In the genomic region with DNA sequence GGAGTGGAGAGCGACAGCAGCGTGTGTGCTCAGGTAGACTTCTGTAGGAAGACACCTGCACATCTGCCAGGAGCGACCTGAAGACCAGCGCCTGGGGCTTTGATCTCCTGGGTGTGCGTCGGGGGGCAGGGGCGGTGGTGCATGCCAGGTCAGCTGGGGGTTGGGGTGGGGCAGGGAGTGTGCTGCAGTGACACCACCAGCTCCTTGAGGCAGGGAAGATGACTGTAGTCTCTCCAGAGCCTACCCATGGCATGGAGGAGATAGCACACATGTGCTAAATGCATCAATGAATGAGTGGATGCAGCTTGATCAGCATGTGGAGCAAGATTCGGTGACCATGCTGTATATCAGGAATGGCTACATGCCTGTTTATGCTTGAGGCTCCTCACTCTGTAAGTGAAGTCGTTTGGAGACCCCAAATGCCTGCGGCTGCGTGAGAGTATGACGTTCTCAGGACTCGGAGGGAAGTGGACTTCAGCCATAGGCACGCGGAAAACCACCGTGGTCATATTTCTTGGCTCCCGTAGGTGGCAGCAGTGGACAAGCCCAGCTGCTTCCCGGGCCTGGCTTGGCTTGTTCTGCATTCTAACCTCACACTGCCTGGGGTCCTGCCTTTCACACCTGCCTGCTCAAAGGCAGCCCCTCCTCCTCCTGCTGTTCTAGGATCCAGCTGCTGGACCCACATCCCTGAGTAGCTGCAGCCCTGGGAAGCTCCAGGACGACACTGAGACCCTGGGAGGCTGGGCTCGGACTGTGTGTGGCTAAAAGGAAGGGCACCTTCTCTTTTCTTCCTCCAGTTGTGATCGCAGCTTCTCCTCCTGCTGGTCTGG, we compare ENCODE assay signal across 8 cellular contexts. TPM values are rescaled to one million over a fixed set of nuclear protein-coding genes. Genes with fewer than 3 reads are reported as not detected.
A peak's percentile ranks its signal among the peaks of the same experiment; 100 is the strongest.
DNase-seq lines count a peak whose midpoint lies in the region; ATAC-seq lines count a peak whose summit lies in the region.

No MANE protein-coding gene starts in this region.

- ATAC-seq in HG02678 (IDR thresholded peaks at IDR 0.05; ENCODE audit: unreplicated experiment) (peak; percentile 72), GM18870 (IDR thresholded peaks at IDR 0.05; ENCODE audit: unreplicated experiment) (no peak)

- DNase-seq in GM04504 (ENCODE audit: low read depth) (peak; percentile 23), NCI-H2227 treated with DMSO at 0.1 percent for 48 hours (lab: John Stamatoyannopoulos, UW) (peak; percentile 81), ecto neural progenitor cell (ENCODE audit: low spot score) (peak; percentile 84), lung microvascular endothelial cell (ENCODE audit: low read depth in 2 of 2) (peak; percentile 71 to 73)
- DNase-seq in activated CD4-positive, alpha-beta T cell treated with anti-CD3 and anti-CD28 coated beads for 4 hours: peak; percentile 13 to 16
- DNase-seq in stimulated activated CD8-positive, alpha-beta memory T cell treated with anti-CD3 and anti-CD28 coated beads, Interleukin-12 subunit alpha, Interleukin-12 subunit beta, amount 100 ng/mL, for 1 hour (ENCODE audit: low read depth): peak; percentile 17

RNA-seq across cellular contexts. Expression of a gene that starts 39.4 kb away (rescaled TPM):
- not detected in 2 replicates for total RNA-seq in lung microvascular endothelial cell

RNA-seq across cellular contexts. Expression of a gene that starts 47.7 kb away (rescaled TPM):
- total RNA-seq in lung microvascular endothelial cell: not detected in 2 replicates

Comparison
In these comparisons a context has a peak if more than half of its experiments do, and no peak if none do; other contexts are left out.
1. DNase-seq: peak in every context shown above with its lines; median percentile 84 in ecto neural progenitor cell; 81 in NCI-H2227 treated with DMSO at 0.1 percent for 48 hours; 72 in lung microvascular endothelial cell; 23 in GM04504; 17 in stimulated activated CD8-positive, alpha-beta memory T cell treated with anti-CD3 and anti-CD28 coated beads, Interleukin-12 subunit alpha, Interleukin-12 subunit beta, amount 100 ng/mL, for 1 hour; 14 in activated CD4-positive, alpha-beta T cell treated with anti-CD3 and anti-CD28 coated beads for 4 hours.